26 cellular contexts compared by ENCODE assay signal in genomic region chr9:18012170-18012569, GRCh38.
"Had no signal": no experiment of that assay in that cellular context is flagged by ENCODE, and none has a peak within 500 bp of the region (broad histone marks: within the 10 kb centered on the region; RNA-seq: fewer than 3 reads in every experiment).

No MANE protein-coding gene starts in this region.

- DNase-seq: activated CD4-positive, alpha-beta memory T cell treated with anti-CD3 and anti-CD28 coated beads for 36 hours; activated CD4-positive, alpha-beta T cell treated with anti-CD3 and anti-CD28 coated beads for 36 hours; activated CD4-positive, alpha-beta T cell treated with anti-CD3 and anti-CD28 coated beads, Interleukin-2, amount 10 ng/mL, durations not matched to agents 24 days and 14 days; activated CD4-positive, CD25-positive, alpha-beta regulatory T cell; activated CD4-positive, CD25-positive, alpha-beta regulatory T cell treated with anti-CD3 and anti-CD28 coated beads, Interleukin-2, amount 50 U/mL, for 72 hours; activated CD8-positive, alpha-beta memory T cell treated with anti-CD3 and anti-CD28 coated beads, Interleukin-2, amount 10 ng/mL, durations not matched to agents 7 days and 5 days; activated CD8-positive, alpha-beta memory T cell treated with anti-CD3 and anti-CD28 coated beads, Interleukin-2, amount 50 U/mL, for 4 hours; activated CD8-positive, alpha-beta T cell treated with anti-CD3 and anti-CD28 coated beads, Interleukin-2, amount 10 ng/mL, durations not matched to agents 7 days and 5 days; activated gamma-delta T cell; activated naive CD4-positive, alpha-beta T cell; activated naive CD4-positive, alpha-beta T cell treated with anti-CD3 and anti-CD28 coated beads, Interleukin-2, amount 10 ng/mL, durations not matched to agents 7 days and 5 days; activated naive CD8-positive, alpha-beta T cell treated with anti-CD3 and anti-CD28 coated beads, Interleukin-2, amount 10 ng/mL, durations not matched to agents 7 days and 5 days; activated T-cell treated with anti-CD3 and anti-CD28 coated beads, Interleukin-2, amount 50 U/mL, for 1 hour; activated T-cell treated with anti-CD3 and anti-CD28 coated beads, Interleukin-2, amount 50 U/mL, for 72 hours; dorsolateral prefrontal cortex; effector memory CD4-positive, alpha-beta T cell; endodermal cell; foreskin keratinocyte; gastrocnemius medialis; T-helper 2 cell had no signal

- ATAC-seq: activated CD4-positive, alpha-beta T cell treated with anti-CD3 and anti-CD28 coated beads for 36 hours; activated CD8-positive, alpha-beta memory T cell treated with anti-CD3 and anti-CD28 coated beads, Interleukin-2, amount 10 ng/mL, durations not matched to agents 7 days and 5 days; activated CD8-positive, alpha-beta T cell treated with anti-CD3 and anti-CD28 coated beads, Interleukin-2, amount 10 ng/mL, durations not matched to agents 7 days and 5 days; activated naive CD4-positive, alpha-beta T cell treated with anti-CD3 and anti-CD28 coated beads, Interleukin-2, amount 50 U/mL, for 72 hours; activated T-cell treated with anti-CD3 and anti-CD28 coated beads, Interleukin-2, amount 50 U/mL, for 72 hours; esophagus mucosa; foreskin keratinocyte; gastrocnemius medialis had no signal

- H3K4me1 ChIP-seq: ascending aorta, breast epithelium, foreskin keratinocyte, gastrocnemius medialis had no signal

- H3K9me3 ChIP-seq: ascending aorta, breast epithelium, gastrocnemius medialis had no signal

- H3K27ac ChIP-seq: ascending aorta, breast epithelium, cardiac muscle cell, coronary artery, dorsolateral prefrontal cortex, foreskin keratinocyte, gastrocnemius medialis had no signal

- H3K27me3 ChIP-seq: ascending aorta, breast epithelium, dorsolateral prefrontal cortex, foreskin keratinocyte, gastrocnemius medialis had no signal

- H3K36me3 ChIP-seq: ascending aorta, breast epithelium, cardiac muscle cell, gastrocnemius medialis had no signal

- H3K4me3 ChIP-seq: ascending aorta, breast epithelium, cardiac muscle cell, coronary artery, dorsolateral prefrontal cortex, gastrocnemius medialis had no signal
